ENCODE assay signal across 22 cellular contexts in genomic region chr5:124195416-124195815, GRCh38.
"Had no signal": no experiment of that assay in that cellular context is flagged by ENCODE, and none has a peak within 500 bp of the region (broad histone marks: within the 10 kb centered on the region; RNA-seq: fewer than 3 reads in every experiment).

No MANE protein-coding gene starts in this region.

- H3K36me3 ChIP-seq: colonic mucosa, gastrocnemius medialis, lower lobe of right lung, neutrophil, spleen, tibial nerve had no signal

- H3K4me3 Mint-ChIP-seq: natural killer cell treated with Interleukin-12 subunit alpha and Interleukin-12 subunit beta and Interleukin-15 and Interleukin-18, amount 100 ng/mL, for 72 hours; stimulated activated memory B cell treated with anti-CD40 and anti-IgM and Interleukin-4, amounts not matched to agents 10 μg/mL and 1 μg/mL and 100 μg/mL, for 72 hours; stimulated activated naive CD8-positive, alpha-beta T cell treated with anti-CD3 and anti-CD28 coated beads, Interleukin-15, Interleukin-2, amounts not matched to agents 100 ng/mL and 50 ng/mL, for 24 hours had no signal

- H3K4me1 Mint-ChIP-seq: stimulated activated memory B cell treated with anti-CD40 and anti-IgM and Interleukin-4, amounts not matched to agents 10 μg/mL and 1 μg/mL and 100 μg/mL, for 72 hours had no signal

- H3K4me1 ChIP-seq: colonic mucosa, lower lobe of right lung, spleen, testis had no signal

- H3K27ac ChIP-seq: colonic mucosa, gastrocnemius medialis, lower lobe of right lung, neutrophil, spleen, testis, tibial nerve had no signal

- H3K9me3 Mint-ChIP-seq: stimulated activated memory B cell treated with anti-CD40 and anti-IgM and Interleukin-4, amounts not matched to agents 10 μg/mL and 1 μg/mL and 100 μg/mL, for 72 hours had no signal

- DNase-seq: colonic mucosa; dermis blood vessel endothelial cell; effector CD8-positive, alpha-beta T cell; gastrocnemius medialis; glutamatergic neuron; islet precursor cell; lower lobe of right lung; mesenchymal stem cell; midbrain; spleen; stimulated activated CD4-positive, alpha-beta T cell treated with anti-CD3 and anti-CD28 coated beads, Interleukin-15, amount 100 ng/mL, for 24 hours; stimulated activated CD4-positive, alpha-beta T cell treated with anti-CD3 and anti-CD28 coated beads, Interleukin-1b, Interleukin-23, amount 100 ng/mL, for 48 hours; stimulated activated CD4-positive, alpha-beta T cell treated with anti-CD3 and anti-CD28 coated beads, Interleukin-4, amount 100 ng/mL, for 24 hours; testis had no signal

- H3K27me3 ChIP-seq: colonic mucosa, gastrocnemius medialis, neutrophil, spleen, testis, tibial nerve had no signal

- H3K9me3 ChIP-seq: colonic mucosa, gastrocnemius medialis, lower lobe of right lung, neutrophil, spleen, testis, tibial nerve had no signal

- H3K27me3 Mint-ChIP-seq: natural killer cell treated with Interleukin-12 subunit alpha and Interleukin-12 subunit beta and Interleukin-15 and Interleukin-18, amount 100 ng/mL, for 72 hours; stimulated activated memory B cell treated with anti-CD40 and anti-IgM and Interleukin-4, amounts not matched to agents 10 μg/mL and 1 μg/mL and 100 μg/mL, for 72 hours; stimulated activated naive CD8-positive, alpha-beta T cell treated with anti-CD3 and anti-CD28 coated beads, Interleukin-15, Interleukin-2, amounts not matched to agents 100 ng/mL and 50 ng/mL, for 24 hours had no signal

- ATAC-seq: esophagus mucosa; gastrocnemius medialis; left lobe of liver; lower lobe of right lung; natural killer cell treated with Interleukin-12 subunit alpha and Interleukin-12 subunit beta and Interleukin-15 and Interleukin-18, amount 100 ng/mL, for 72 hours; sciatic nerve; stimulated activated memory B cell treated with anti-CD40 and anti-IgM and Interleukin-4, amounts not matched to agents 10 μg/mL and 1 μg/mL and 100 μg/mL, for 72 hours had no signal

- H3K4me3 ChIP-seq: colonic mucosa, gastrocnemius medialis, lower lobe of right lung, spleen, testis, tibial nerve had no signal

- H3K36me3 Mint-ChIP-seq: natural killer cell treated with Interleukin-12 subunit alpha and Interleukin-12 subunit beta and Interleukin-15 and Interleukin-18, amount 100 ng/mL, for 72 hours; stimulated activated memory B cell treated with anti-CD40 and anti-IgM and Interleukin-4, amounts not matched to agents 10 μg/mL and 1 μg/mL and 100 μg/mL, for 72 hours had no signal

- H3K27ac Mint-ChIP-seq: natural killer cell treated with Interleukin-12 subunit alpha and Interleukin-12 subunit beta and Interleukin-15 and Interleukin-18, amount 100 ng/mL, for 72 hours; stimulated activated memory B cell treated with anti-CD40 and anti-IgM and Interleukin-4, amounts not matched to agents 10 μg/mL and 1 μg/mL and 100 μg/mL, for 72 hours; stimulated activated naive CD8-positive, alpha-beta T cell treated with anti-CD3 and anti-CD28 coated beads, Interleukin-15, Interleukin-2, amounts not matched to agents 100 ng/mL and 50 ng/mL, for 24 hours had no signal
